In the genomic region with DNA sequence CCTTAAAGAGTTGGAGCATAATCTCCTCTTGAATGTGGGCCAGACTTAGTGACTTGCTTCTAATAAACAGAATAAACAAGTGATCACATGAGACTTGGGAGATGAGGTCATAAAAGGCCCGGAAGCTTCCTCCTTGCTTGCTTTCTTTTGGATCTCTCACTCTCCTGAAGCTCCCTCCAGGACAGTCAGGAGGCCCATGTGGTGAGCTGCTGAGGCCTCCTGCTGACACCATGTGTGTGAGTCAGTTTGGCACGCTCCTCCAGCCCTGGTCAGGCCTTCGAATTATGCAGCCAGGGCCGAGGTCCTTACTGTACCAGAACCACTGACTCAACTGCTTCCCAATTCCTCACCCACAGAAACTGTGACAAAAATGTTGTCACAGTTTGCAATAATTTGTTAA, we compare ENCODE assay signal across 8 cellular contexts. TPM values are rescaled to one million over a fixed set of nuclear protein-coding genes. Genes with fewer than 3 reads are reported as not detected.
DNase-seq lines count a peak whose midpoint lies in the region; ATAC-seq and TF ChIP-seq lines count a peak whose summit lies in the region.

No MANE protein-coding gene starts in this region.

- no peak for DNase-seq in RWPE1 (ENCODE audit: low spot score)
- DNase-seq in fibroblast of lung (ENCODE audit: low read depth in 2 of 2): peak; percentile 93 to 98
- peak; percentile 94 for DNase-seq in myocyte (ENCODE audit: low read depth)
- DNase-seq in activated CD8-positive, alpha-beta memory T cell treated with anti-CD3 and anti-CD28 coated beads, Interleukin-2, amount 50 U/mL, for 4 hours: no peak
- DNase-seq in NCI-H2196 (lab: John Stamatoyannopoulos, UW; ENCODE audit: unreplicated experiment): no peak

- peaks cover 12% of the 10 kb centered on the region for H3K36me3 ChIP-seq in fibroblast of lung (ENCODE audit: control insufficient read depth, insufficient read depth, low read length)

- ATAC-seq in HG03378 (IDR thresholded peaks at IDR 0.05; ENCODE audit: unreplicated experiment): no peak
- no peak for ATAC-seq in GM21825 (IDR thresholded peaks at IDR 0.05; ENCODE audit: unreplicated experiment)

- CTCF ChIA-PET in RWPE1 (lab: Yijun Ruan, JAX): interaction anchor here (0.5 to 0.6 kb wide), 2 partner anchors 31 to 113 kb away, joined by 3 to 4 read pairs; no protein-coding TSS in a partner anchor

- H3K4me1 ChIP-seq in fibroblast of lung (ENCODE audit: control insufficient read depth, extremely low read depth, insufficient read depth, low read length): peaks cover 3% of the 10 kb centered on the region

- no peaks in the 10 kb centered on the region for H4K20me1 ChIP-seq in fibroblast of lung (ENCODE audit: control insufficient read depth, extremely low read depth, insufficient read depth, low read length)

- H3K9ac ChIP-seq in fibroblast of lung (ENCODE audit: insufficient read depth, low read length): no peak overlapping the region

- POLR2A ChIA-PET in RWPE1 (lab: Yijun Ruan, JAX; ENCODE audit: low non-redundant PET): no interaction called here

- no peak for TF ChIP-seq CTCF in C4-2B (conservative IDR thresholded peaks at IDR 0.05)
- TF ChIP-seq CTCF in RWPE1 (conservative IDR thresholded peaks at IDR 0.05; ENCODE audit: low read depth): no peak
- TF ChIP-seq CTCF in fibroblast of lung (conservative IDR thresholded peaks at IDR 0.05 in 1 of 2, IDR thresholded peaks at IDR 0.05 in 1 of 2; ENCODE audit: low read depth in 1 of 2, low read length in 2 of 2): peak; percentile 9 to 10

- no peaks in the 10 kb centered on the region for H3K79me2 ChIP-seq in fibroblast of lung (ENCODE audit: control insufficient read depth, insufficient read depth, low read length)

- peak overlapping the region; percentile 13; the same call in 1 of the 2 replicates for H3K27ac ChIP-seq in C4-2B
- peak overlapping the region; percentile 37 for H3K27ac ChIP-seq in RWPE1
- H3K27ac ChIP-seq in fibroblast of lung (ENCODE audit: insufficient read depth, low read length): peak overlapping the region; percentile 75

- H3K27me3 ChIP-seq in fibroblast of lung (ENCODE audit: control insufficient read depth, insufficient read depth, low read length): no peaks in the 10 kb centered on the region

- H3K9me3 ChIP-seq in fibroblast of lung (ENCODE audit: control insufficient read depth, insufficient read depth, low read depth, low read length): no peaks in the 10 kb centered on the region

- H2AFZ ChIP-seq in fibroblast of lung (ENCODE audit: low read length): no peak overlapping the region

- no peak overlapping the region for H3K4me3 ChIP-seq in fibroblast of lung (replicated peaks in 1 of 4; ENCODE audit: control extremely low read depth in 1 of 4, insufficient read depth in 1 of 4, low read depth in 3 of 4, low read length in 4 of 4)

- H3K4me2 ChIP-seq in fibroblast of lung (ENCODE audit: extremely low read depth, insufficient read depth, low read length): no peak overlapping the region

RNA-seq across cellular contexts. Expression of a gene that starts 53.2 kb away (rescaled TPM):
- total RNA-seq in fibroblast of lung: 34.9 and 45.4 TPM in 2 replicates
- 67.3 and 88.6 TPM in 2 replicates for polyA plus RNA-seq in fibroblast of lung
- 39.3 and 52.2 TPM in 2 replicates for polyA plus RNA-seq in fibroblast of lung (2012)
- polyA minus RNA-seq in fibroblast of lung (ENCODE audit: low replicate concordance): 30.5 and 37.9 TPM in 2 replicates
- 71.1 and 74.7 TPM in 2 replicates for total RNA-seq in myocyte
- polyA plus RNA-seq in myocyte (2012): 58.5 TPM

Comparison
In these comparisons a context has a peak if more than half of its experiments do, and no peak if none do; other contexts are left out.
1. H3K27ac ChIP-seq: peak in every context shown above with its lines; median percentile 75 in fibroblast of lung; 37 in RWPE1; 13 in C4-2B.
2. CTCF ChIP-seq: peak in fibroblast of lung (2 of 2); none in C4-2B (single experiment) and RWPE1 (single experiment).
3. DNase-seq: peak in fibroblast of lung (2 of 2) and myocyte (single experiment); none in RWPE1 (single experiment), activated CD8-positive, alpha-beta memory T cell treated with anti-CD3 and anti-CD28 coated beads, Interleukin-2, amount 50 U/mL, for 4 hours (single experiment) and NCI-H2196 (single experiment).